In genomic region chr1:159946242-159947187, GRCh38 we compare ENCODE assay signal across 9 cellular contexts. TPM values are rescaled to one million over a fixed set of nuclear protein-coding genes. Genes with fewer than 3 reads are reported as not detected.
DNase-seq lines count a peak whose midpoint lies in the region; ATAC-seq and TF ChIP-seq lines count a peak whose summit lies in the region.
"Had no signal": no experiment of that assay in that cellular context is flagged by ENCODE, and none has a peak within 500 bp of the region (broad histone marks: within the 10 kb centered on the region; RNA-seq: fewer than 3 reads in every experiment).

No MANE protein-coding gene starts in this region.

- H3K9me3 ChIP-seq in sigmoid colon: no peaks in the 10 kb centered on the region

- peak overlapping the region; percentile 73 for H3K4me3 ChIP-seq in H7 (ENCODE audit: insufficient read depth, low read depth, low read length)
- H3K4me3 ChIP-seq in fibroblast of the aortic adventitia (ENCODE audit: low read depth, low read length): no peak overlapping the region
- peak overlapping the region in 3 of 4 donors; percentile 44 to 51 (median 48) for H3K4me3 ChIP-seq in sigmoid colon
- H3K4me3 ChIP-seq: GM12878 had no signal

- H3K27me3 ChIP-seq in H7 (ENCODE audit: control insufficient read depth, insufficient read depth, low read length) (peaks cover 10% of the 10 kb centered on the region; the same call in 1 of the 2 replicates), sigmoid colon (no peaks in the 10 kb centered on the region)

- H3K27ac ChIP-seq in RWPE1 (peak overlapping the region; percentile 94), sigmoid colon (peak overlapping the region in 2 of 4 donors; percentile 17 to 21)

- TF ChIP-seq EP300 in sigmoid colon (IDR thresholded peaks at IDR 0.05): no peak

- POLR2A ChIA-PET in RWPE1 (lab: Yijun Ruan, JAX; ENCODE audit: low non-redundant PET): interaction anchor here (0.5 to 1.0 kb wide), 5 partner anchors 13 to 61 kb away, joined by 3 to 5 read pairs (median 3); no protein-coding TSS in a partner anchor

- CTCF ChIA-PET in RWPE1 (lab: Yijun Ruan, JAX): interaction anchor here (0.6 to 2.2 kb wide), 10 partner anchors 8 to 826 kb away, joined by 3 to 17 read pairs (median 4); partner anchors contain the start of gene SLAMF9

- no peak for TF ChIP-seq POLR2A in sigmoid colon (IDR thresholded peaks at IDR 0.05)

- ATAC-seq in GM21723 (IDR thresholded peaks at IDR 0.05; ENCODE audit: unreplicated experiment): no peak
- ATAC-seq in GM18519 (IDR thresholded peaks at IDR 0.05; ENCODE audit: low FRiP score, unreplicated experiment): no peak

- peaks cover 0 to 30% (median 20%) of the 10 kb centered on the region in 4 donors for H3K4me1 ChIP-seq in sigmoid colon

- DNase-seq in H7 (no peak), RWPE1 (ENCODE audit: low spot score) (no peak), fibroblast of the aortic adventitia (ENCODE audit: low read depth) (peak; percentile 45), sigmoid colon (no peak), NCI-H2081 treated with DMSO at 0.1 percent for 48 hours (lab: John Stamatoyannopoulos, UW) (no peak)

- 48 to 59% methylated on average over 9 of the region's 9 CpGs for WGBS in sigmoid colon, 2 donors

- TF ChIP-seq CTCF in RWPE1 (conservative IDR thresholded peaks at IDR 0.05; ENCODE audit: low read depth) (no peak), fibroblast of the aortic adventitia (IDR thresholded peaks at IDR 0.05; ENCODE audit: insufficient read depth, low read length) (no peak), sigmoid colon (IDR thresholded peaks at IDR 0.05) (no peak)

- intact Hi-C loops in sigmoid colon (cut with DNase I): loop anchor here (5.0 kb wide), 1 partner anchor 164 kb away; the partner anchor contains the start of gene DUSP23

- H3K36me3 ChIP-seq in H7 (replicated peaks; ENCODE audit: control insufficient read depth, insufficient read depth, low read length): no peaks in the 10 kb centered on the region
- H3K36me3 ChIP-seq in sigmoid colon: no peaks in the 10 kb centered on the region

RNA-seq across cellular contexts. Expression of gene IGSF9, which starts 1.1 kb away (rescaled TPM):
- 4.4 and 6.1 TPM in 2 replicates for total RNA-seq in H7 (2014; rRNA removed; shearing (Covaris generic))
- total RNA-seq in fibroblast of the aortic adventitia (ENCODE audit: low replicate concordance) (2.0 TPM in 1 of 2 replicates, not detected in the other), sigmoid colon (under 1 TPM in 1 of 4 donors, not detected in 3; under 0.01 TPM)
- polyA plus RNA-seq in sigmoid colon: 10 to 100 TPM in 2 of 3 donors, 1 to 10 TPM in 1; 6.9 to 16.3 (median 11.4) TPM
- total RNA-seq: dermis microvascular lymphatic vessel endothelial cell, GM12878 had no signal

RNA-seq across cellular contexts. Expression of gene SLAMF9, which starts 7.5 kb away (rescaled TPM):
- not detected in 2 replicates for total RNA-seq in H7 (2014; rRNA removed; shearing (Covaris generic))
- not detected in 2 replicates for total RNA-seq in fibroblast of the aortic adventitia (ENCODE audit: low replicate concordance)
- total RNA-seq in sigmoid colon: not detected
- under 1 TPM in 1 of 3 donors, not detected in 2; 0.15 TPM for polyA plus RNA-seq in sigmoid colon
- total RNA-seq: dermis microvascular lymphatic vessel endothelial cell, GM12878 had no signal
- polyA plus RNA-seq: GM12878 had no signal

RNA-seq across cellular contexts. Expression of gene TAGLN2, which starts 21.2 kb away (rescaled TPM):
- total RNA-seq in H7 (2014; rRNA removed; shearing (Covaris generic)): 242 and 387 TPM in 2 replicates
- total RNA-seq in fibroblast of the aortic adventitia (ENCODE audit: low replicate concordance): 62.4 and 228 TPM in 2 replicates
- total RNA-seq in sigmoid colon: 100 to 1,000 TPM in 2 of 4 donors, 10 to 100 TPM in 2; 88.8 to 109 (median 99.0) TPM
- polyA plus RNA-seq in sigmoid colon: 100 to 1,000 TPM; 383 to 770 (median 531) TPM

RNA-seq across cellular contexts. Expression of gene CFAP45, which starts 46.5 kb away (rescaled TPM):
- 0.17 and 1.6 TPM in 2 replicates for total RNA-seq in H7 (2014; rRNA removed; shearing (Covaris generic))
- total RNA-seq in fibroblast of the aortic adventitia (ENCODE audit: low replicate concordance) (0.27 and 1.4 TPM in 2 replicates), sigmoid colon (1 to 10 TPM in 1 of 4 donors, under 1 TPM in 1, not detected in 2; 0.81 to 1.8 TPM)
- polyA plus RNA-seq in sigmoid colon: 1 to 10 TPM in 1 of 3 donors, under 1 TPM in 1, not detected in 1; 0.29 to 1.2 TPM
